ENCODE assay signal across 1 cellular context in genomic region chr2:215288112-215288815, GRCh38.
TF ChIP-seq lines count a peak whose summit lies in the region.

No MANE protein-coding gene starts in this region.

TF ChIP-seq in A549, 52 proteins besides CTCF, POLR2A, EP300 and RAD21 (continued from another document):
- TF ChIP-seq BCL3 (IDR thresholded peaks at IDR 0.05) (no peak), ZSCAN20 (CRISPR knock-in tag; IDR thresholded peaks at IDR 0.05) (no peak)
